ENCODE assay signal across 8 cellular contexts in the genomic region with DNA sequence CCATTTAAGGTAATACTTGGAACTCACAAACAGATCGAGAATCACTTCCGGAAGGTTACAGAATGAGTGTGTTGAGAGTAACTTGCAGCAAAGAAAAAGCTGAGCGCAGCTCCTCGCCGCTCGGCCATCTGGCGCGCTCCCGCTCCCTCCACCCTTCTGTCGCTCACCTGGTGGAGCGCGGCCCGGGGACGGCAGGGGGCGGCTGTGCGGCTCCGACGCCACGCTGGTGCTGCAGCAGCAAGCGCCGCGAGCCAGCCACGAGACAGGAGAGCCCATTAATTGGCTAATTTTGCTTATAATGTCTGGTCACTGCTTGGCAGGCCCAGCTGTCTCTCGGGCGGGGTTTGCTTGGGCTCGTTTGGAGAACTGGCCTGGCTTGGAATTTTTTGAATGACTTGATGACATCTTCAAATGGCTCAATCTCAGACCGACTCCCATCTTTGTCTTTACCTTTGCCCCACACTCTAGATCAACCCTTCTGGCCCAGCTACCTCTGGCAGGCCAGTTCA.
DNase-seq lines count a peak whose midpoint lies in the region; ATAC-seq and TF ChIP-seq lines count a peak whose summit lies in the region.

No MANE protein-coding gene starts in this region.

- H3K36me3 ChIP-seq in CD4-positive, CD25-positive, alpha-beta regulatory T cell (ENCODE audit: control insufficient read depth, insufficient read depth, low read length), result no peaks in the 10 kb centered on the region
- H3K36me3 ChIP-seq in body of pancreas (replicated peaks in 1 of 2; ENCODE audit: insufficient read depth in 1 of 2, low read depth in 2 of 2) (no peaks in the 10 kb centered on the region), upper lobe of right lung (no peaks in the 10 kb centered on the region)

- 4% methylated on average over 11 to 27 of the region's 27 CpGs for WGBS in body of pancreas, 2 donors

- H3K4me3 Mint-ChIP-seq in CD4-positive, CD25-positive, alpha-beta regulatory T cell, result peak overlapping the region in 2 of 4 donors; percentile 72 to 78
- peak overlapping the region; percentile 54 for H3K4me3 Mint-ChIP-seq in mesothelial cell of epicardium

- intact Hi-C loops in body of pancreas (cut with DNase I), result no loop called here
- intact Hi-C loops in upper lobe of right lung (cut with DNase I), result no loop called here

- DNase-seq in CD4-positive, CD25-positive, alpha-beta regulatory T cell, result peak in 1 of 3 donors; percentile 68
- peak; percentile 83 for DNase-seq in NCI-H1105 treated with DMSO at 0.1 percent for 48 hours (lab: John Stamatoyannopoulos, UW)
- peak; percentile 42 to 60 (median 43) for DNase-seq in body of pancreas
- peak; percentile 53 to 75 for DNase-seq in mesothelial cell of epicardium (ENCODE audit: low spot score in 2 of 2, unreplicated experiment in 2 of 2)
- peak; percentile 72 for DNase-seq in upper lobe of right lung
- DNase-seq in occipital lobe (lab: John Stamatoyannopoulos, UW), result no peak
- no peak for DNase-seq in SW 1271 (lab: John Stamatoyannopoulos, UW)

- no peaks in the 10 kb centered on the region for H3K4me1 ChIP-seq in CD4-positive, CD25-positive, alpha-beta regulatory T cell (ENCODE audit: control insufficient read depth, insufficient read depth, low read length, poor library complexity, severe bottlenecking)
- peaks cover 12% of the 10 kb centered on the region for H3K4me1 ChIP-seq in body of pancreas
- no peaks in the 10 kb centered on the region for H3K4me1 ChIP-seq in upper lobe of right lung

- H3K36me3 Mint-ChIP-seq in CD4-positive, CD25-positive, alpha-beta regulatory T cell, result no peaks in the 10 kb centered on the region
- H3K36me3 Mint-ChIP-seq in mesothelial cell of epicardium, result no peaks in the 10 kb centered on the region

- peak overlapping the region; percentile 13 for H3K4me3 ChIP-seq in CD4-positive, CD25-positive, alpha-beta regulatory T cell (ENCODE audit: low read depth, low read length)
- H3K4me3 ChIP-seq in body of pancreas, result no peak overlapping the region
- H3K4me3 ChIP-seq in upper lobe of right lung, result peak overlapping the region; percentile 2

- peak; percentile 46 to 69 for ATAC-seq in CD4-positive, CD25-positive, alpha-beta regulatory T cell (ENCODE audit: low read depth in 2 of 2)
- ATAC-seq in GM19455 (IDR thresholded peaks at IDR 0.05; ENCODE audit: unreplicated experiment) (peak; percentile 63), body of pancreas (peak; percentile 81), upper lobe of right lung (peak; percentile 76)

- peaks cover 4% of the 10 kb centered on the region for H3K27me3 Mint-ChIP-seq in CD4-positive, CD25-positive, alpha-beta regulatory T cell
- no peaks in the 10 kb centered on the region for H3K27me3 Mint-ChIP-seq in mesothelial cell of epicardium (ENCODE audit: low read depth)

- H3K4me1 Mint-ChIP-seq in CD4-positive, CD25-positive, alpha-beta regulatory T cell, result peaks cover 0 to 10% (median 7%) of the 10 kb centered on the region in 4 donors
- peaks cover 90% of the 10 kb centered on the region for H3K4me1 Mint-ChIP-seq in mesothelial cell of epicardium

- no peak overlapping the region for H3K27ac ChIP-seq in CD4-positive, CD25-positive, alpha-beta regulatory T cell (ENCODE audit: insufficient read depth, low read length, poor library complexity, severe bottlenecking)
- H3K27ac ChIP-seq in body of pancreas (no peak overlapping the region), upper lobe of right lung (no peak overlapping the region)

- no peak overlapping the region for H3K27ac Mint-ChIP-seq in CD4-positive, CD25-positive, alpha-beta regulatory T cell
- H3K27ac Mint-ChIP-seq in mesothelial cell of epicardium, result no peak overlapping the region

- TF ChIP-seq CTCF in body of pancreas (IDR thresholded peaks at IDR 0.05) (peak; percentile 12 to 48 (median 37)), mesothelial cell of epicardium (IDR thresholded peaks at IDR 0.05; ENCODE audit: unreplicated experiment) (peak; percentile 50), upper lobe of right lung (IDR thresholded peaks at IDR 0.05) (peak; percentile 35)

- H3K9me3 Mint-ChIP-seq in CD4-positive, CD25-positive, alpha-beta regulatory T cell, result peaks cover 0 to 4% (median 0%) of the 10 kb centered on the region in 7 donors
- no peaks in the 10 kb centered on the region for H3K9me3 Mint-ChIP-seq in mesothelial cell of epicardium

- H3K27me3 ChIP-seq in CD4-positive, CD25-positive, alpha-beta regulatory T cell (ENCODE audit: control insufficient read depth, insufficient read depth, low read length), result no peaks in the 10 kb centered on the region
- H3K27me3 ChIP-seq in body of pancreas (no peaks in the 10 kb centered on the region), upper lobe of right lung (no peaks in the 10 kb centered on the region)

- H3K9me3 ChIP-seq in CD4-positive, CD25-positive, alpha-beta regulatory T cell (ENCODE audit: control insufficient read depth in 2 of 2, low read length in 2 of 2), result no peaks in the 10 kb centered on the region
- H3K9me3 ChIP-seq in body of pancreas (no peaks in the 10 kb centered on the region), upper lobe of right lung (no peaks in the 10 kb centered on the region)

- no peak for TF ChIP-seq POLR2A in body of pancreas (IDR thresholded peaks at IDR 0.05)

Comparison
In these comparisons a context has a peak if more than half of its experiments do, and no peak if none do; other contexts are left out.
1. DNase-seq: peak in NCI-H1105 treated with DMSO at 0.1 percent for 48 hours (single experiment), body of pancreas (4 of 4), mesothelial cell of epicardium (2 of 2) and upper lobe of right lung (single experiment); none in occipital lobe (single experiment) and SW 1271 (0 of 2).
2. H3K4me3 ChIP-seq: peak in CD4-positive, CD25-positive, alpha-beta regulatory T cell (single experiment) and upper lobe of right lung (single experiment); none in body of pancreas (0 of 2).
3. Peak in every context shown above with its lines, with median percentiles within 50 percentile points of each other: ATAC-seq and CTCF ChIP-seq.